Comparison of ENCODE assay signal across 8 cellular contexts in the genomic region with DNA sequence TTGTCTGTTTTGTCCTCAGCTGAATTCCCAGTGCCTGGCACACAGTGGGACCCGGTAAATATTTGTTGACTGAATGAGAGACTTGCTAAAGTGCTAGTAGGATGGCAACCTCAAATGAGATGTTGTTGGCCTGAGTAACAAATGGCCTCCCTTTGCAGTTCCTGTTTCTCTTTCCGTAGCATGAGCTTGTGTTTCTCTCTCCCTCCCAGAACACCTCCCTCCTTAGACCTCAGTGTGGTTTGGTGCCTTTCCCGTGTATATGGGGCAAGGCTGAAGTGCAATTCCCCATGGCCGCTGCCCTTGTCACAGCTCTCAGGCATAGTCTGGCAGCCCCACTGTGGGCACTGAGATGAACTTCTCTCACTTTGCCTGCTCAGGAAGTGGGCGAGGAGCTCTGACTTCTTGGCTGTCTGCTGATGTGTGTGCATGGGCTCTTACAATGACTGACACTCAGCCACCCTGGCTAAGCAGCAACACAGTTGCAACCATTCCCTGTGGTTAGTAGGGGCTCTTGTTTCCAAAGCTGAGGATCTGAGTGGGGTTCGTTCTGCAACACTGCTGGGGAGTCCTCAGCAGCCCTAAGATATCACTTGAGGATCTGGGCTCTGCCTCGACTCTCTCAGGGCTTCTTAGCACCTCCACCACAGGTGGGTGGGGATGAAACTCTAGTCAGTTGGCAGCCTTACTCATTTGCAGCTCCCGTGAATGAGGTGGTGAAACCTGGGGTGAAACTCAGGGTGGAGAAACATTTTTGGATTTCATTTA.
A peak's percentile ranks its signal among the peaks of the same experiment; 100 is the strongest.
DNase-seq lines count a peak whose midpoint lies in the region; ATAC-seq and TF ChIP-seq lines count a peak whose summit lies in the region.

No MANE protein-coding gene starts in this region.

- no peaks in the 10 kb centered on the region for H3K36me3 ChIP-seq in CD8-positive, alpha-beta memory T cell (ENCODE audit: insufficient read depth, low read length)
- peaks cover 13% of the 10 kb centered on the region for H3K36me3 ChIP-seq in lower lobe of right lung

- H3K27ac ChIP-seq in CD8-positive, alpha-beta memory T cell (ENCODE audit: low read depth, low read length): peak overlapping the region; percentile 40
- H3K27ac ChIP-seq in lower lobe of right lung: peak overlapping the region; percentile 60

- H3K4me3 Mint-ChIP-seq in CD8-positive, alpha-beta memory T cell: peak overlapping the region; percentile 5 to 85 (median 70)
- H3K4me3 Mint-ChIP-seq in activated CD8-positive, alpha-beta memory T cell treated with anti-CD3 and anti-CD28 coated beads, Interleukin-2, amount 10 ng/mL, durations not matched to agents 7 days and 5 days: peak overlapping the region; percentile 45
- H3K4me3 Mint-ChIP-seq in stimulated activated naive CD8-positive, alpha-beta T cell treated with anti-CD3 and anti-CD28 coated beads, Interleukin-15, amount 100 ng/mL, for 72 hours: peak overlapping the region; percentile 70

- H3K36me3 Mint-ChIP-seq in CD8-positive, alpha-beta memory T cell: no peaks in the 10 kb centered on the region
- H3K36me3 Mint-ChIP-seq in activated CD8-positive, alpha-beta memory T cell treated with anti-CD3 and anti-CD28 coated beads, Interleukin-2, amount 10 ng/mL, durations not matched to agents 7 days and 5 days: peaks cover 17% of the 10 kb centered on the region

- H3K4me1 Mint-ChIP-seq in CD8-positive, alpha-beta memory T cell: peaks cover 72 to 94% (median 87%) of the 10 kb centered on the region in 3 donors
- H3K4me1 Mint-ChIP-seq in activated CD8-positive, alpha-beta memory T cell treated with anti-CD3 and anti-CD28 coated beads, Interleukin-2, amount 10 ng/mL, durations not matched to agents 7 days and 5 days: peaks cover 82% of the 10 kb centered on the region
- H3K4me1 Mint-ChIP-seq in stimulated activated naive CD8-positive, alpha-beta T cell treated with anti-CD3 and anti-CD28 coated beads, Interleukin-15, amount 100 ng/mL, for 72 hours: peaks cover 89% of the 10 kb centered on the region

- no peaks in the 10 kb centered on the region for H3K27me3 Mint-ChIP-seq in CD8-positive, alpha-beta memory T cell
- peaks cover 3% of the 10 kb centered on the region for H3K27me3 Mint-ChIP-seq in activated CD8-positive, alpha-beta memory T cell treated with anti-CD3 and anti-CD28 coated beads, Interleukin-2, amount 10 ng/mL, durations not matched to agents 7 days and 5 days
- H3K27me3 Mint-ChIP-seq in stimulated activated naive CD8-positive, alpha-beta T cell treated with anti-CD3 and anti-CD28 coated beads, Interleukin-15, amount 100 ng/mL, for 72 hours: no peaks in the 10 kb centered on the region

- DNase-seq in CD8-positive, alpha-beta memory T cell: peak; percentile 74 to 91 (median 79)
- DNase-seq in KG1 (lab: John Stamatoyannopoulos, UW) (peak; percentile 87), lower lobe of right lung (peak; percentile 56), ecto neural progenitor cell (ENCODE audit: low spot score) (no peak), NCI-H82 (lab: John Stamatoyannopoulos, UW) (no peak)
- DNase-seq in activated CD8-positive, alpha-beta memory T cell treated with anti-CD3 and anti-CD28 coated beads, Interleukin-2, amount 10 ng/mL, durations not matched to agents 7 days and 5 days: peak; percentile 92
- peak; percentile 80 to 90 for DNase-seq in stimulated activated naive CD8-positive, alpha-beta T cell treated with anti-CD3 and anti-CD28 coated beads, Interleukin-15, amount 100 ng/mL, for 72 hours

- intact Hi-C loops in lower lobe of right lung (cut with DNase I): no loop called here

- CTCF ChIA-PET in CD8-positive, alpha-beta memory T cell (lab: Charles Lee): interaction anchor here (0.6 to 2.6 kb wide), 24 partner anchors 8 to 1020 kb away, joined by 3 to 16 read pairs (median 4); a partner anchor contains a TSS
- CTCF ChIA-PET in activated CD8-positive, alpha-beta memory T cell treated with anti-CD3 and anti-CD28 coated beads, Interleukin-2, amount 10 ng/mL, durations not matched to agents 7 days and 5 days (lab: Charles Lee): interaction anchor here (0.7 to 3.3 kb wide), 16 partner anchors 9 to 486 kb away, joined by 3 to 22 read pairs (median 4); a partner anchor contains a TSS

- H3K27ac Mint-ChIP-seq in CD8-positive, alpha-beta memory T cell: peak overlapping the region; percentile 89 to 99 (median 97)
- H3K27ac Mint-ChIP-seq in activated CD8-positive, alpha-beta memory T cell treated with anti-CD3 and anti-CD28 coated beads, Interleukin-2, amount 10 ng/mL, durations not matched to agents 7 days and 5 days: peak overlapping the region; percentile 97
- H3K27ac Mint-ChIP-seq in stimulated activated naive CD8-positive, alpha-beta T cell treated with anti-CD3 and anti-CD28 coated beads, Interleukin-15, amount 100 ng/mL, for 72 hours: peak overlapping the region; percentile 9 to 91

- POLR2A ChIA-PET in CD8-positive, alpha-beta memory T cell (lab: Charles Lee): interaction anchor here (0.7 to 2.9 kb wide), 6 partner anchors 8 to 182 kb away, joined by 3 to 13 read pairs (median 5); a partner anchor contains a TSS

- H3K9me3 Mint-ChIP-seq in CD8-positive, alpha-beta memory T cell: no peaks in the 10 kb centered on the region
- no peaks in the 10 kb centered on the region for H3K9me3 Mint-ChIP-seq in activated CD8-positive, alpha-beta memory T cell treated with anti-CD3 and anti-CD28 coated beads, Interleukin-2, amount 10 ng/mL, durations not matched to agents 7 days and 5 days (ENCODE audit: low read depth)
- no peaks in the 10 kb centered on the region for H3K9me3 Mint-ChIP-seq in stimulated activated naive CD8-positive, alpha-beta T cell treated with anti-CD3 and anti-CD28 coated beads, Interleukin-15, amount 100 ng/mL, for 72 hours

- ATAC-seq in GM21447 (IDR thresholded peaks at IDR 0.05; ENCODE audit: unreplicated experiment) (peak; percentile 67), lower lobe of right lung (peak; percentile 80 to 83)
- peak; percentile 90 for ATAC-seq in activated CD8-positive, alpha-beta memory T cell treated with anti-CD3 and anti-CD28 coated beads, Interleukin-2, amount 10 ng/mL, durations not matched to agents 7 days and 5 days
- peak; percentile 96 for ATAC-seq in stimulated activated naive CD8-positive, alpha-beta T cell treated with anti-CD3 and anti-CD28 coated beads, Interleukin-15, amount 100 ng/mL, for 72 hours

- H3K4me1 ChIP-seq in CD8-positive, alpha-beta memory T cell (ENCODE audit: insufficient read depth, low read length): peaks cover 83% of the 10 kb centered on the region
- H3K4me1 ChIP-seq in lower lobe of right lung: peaks cover 17% of the 10 kb centered on the region

- H3K4me3 ChIP-seq in CD8-positive, alpha-beta memory T cell (ENCODE audit: low read length): peak overlapping the region; percentile 40
- H3K4me3 ChIP-seq in lower lobe of right lung: no peak overlapping the region

- no peaks in the 10 kb centered on the region for H3K27me3 ChIP-seq in CD8-positive, alpha-beta memory T cell (ENCODE audit: insufficient read depth, low read length, poor library complexity, severe bottlenecking)
- no peaks in the 10 kb centered on the region for H3K27me3 ChIP-seq in lower lobe of right lung (ENCODE audit: low read depth)

- H3K9me3 ChIP-seq in CD8-positive, alpha-beta memory T cell (ENCODE audit: low read length): no peaks in the 10 kb centered on the region
- no peaks in the 10 kb centered on the region for H3K9me3 ChIP-seq in lower lobe of right lung

- TF ChIP-seq CTCF in lower lobe of right lung (IDR thresholded peaks at IDR 0.05): no peak

Comparison
In these comparisons a context has a peak if more than half of its experiments do, and no peak if none do; other contexts are left out.
1. DNase-seq: peak in CD8-positive, alpha-beta memory T cell (5 of 5), KG1 (single experiment), activated CD8-positive, alpha-beta memory T cell treated with anti-CD3 and anti-CD28 coated beads, Interleukin-2, amount 10 ng/mL, durations not matched to agents 7 days and 5 days (single experiment), lower lobe of right lung (single experiment) and stimulated activated naive CD8-positive, alpha-beta T cell treated with anti-CD3 and anti-CD28 coated beads, Interleukin-15, amount 100 ng/mL, for 72 hours (2 of 2); none in ecto neural progenitor cell (single experiment) and NCI-H82 (single experiment).
2. Peak in every context shown above with its lines, with median percentiles within 50 percentile points of each other: H3K27ac Mint-ChIP-seq, H3K4me3 Mint-ChIP-seq and ATAC-seq.